ENCODE assay signal across 8 cellular contexts in genomic region chr5:128201065-128201926, GRCh38.
DNase-seq lines count a peak whose midpoint lies in the region; ATAC-seq and TF ChIP-seq lines count a peak whose summit lies in the region.

No MANE protein-coding gene starts in this region.

- TF ChIP-seq CTCF in AG10803 (conservative IDR thresholded peaks at IDR 0.05; ENCODE audit: low read length): peak; percentile 67
- peak in 1 of 3 donors; percentile 46 for TF ChIP-seq CTCF in lower leg skin (IDR thresholded peaks at IDR 0.05)

- WGBS in lower leg skin, 2 donors: 12% methylated on average over 36 of the region's 36 CpGs

- H3K27ac Mint-ChIP-seq in dendritic cell treated with granulocyte-macrophage colony-stimulating factor and Interleukin-4, amounts not matched to agents 40 ng/mL and 50 ng/mL, for 4 days: no peak overlapping the region

- peak overlapping the region; percentile 29 for H3K4me3 ChIP-seq in AG10803 (ENCODE audit: low read length)
- no peak overlapping the region for H3K4me3 ChIP-seq in lower leg skin (ENCODE audit: low read depth, poor library complexity, severe bottlenecking)

- intact Hi-C loops in dendritic cell treated with granulocyte-macrophage colony-stimulating factor and Interleukin-4, amounts not matched to agents 40 ng/mL and 50 ng/mL, for 4 days (cut with micrococcal nuclease): loop anchor here (2.0 to 5.0 kb wide), 3 partner anchors 324 to 636 kb away; no protein-coding TSS in a partner anchor
- intact Hi-C loops in lower leg skin (cut with DNase I; ENCODE audit: low total_unique reads): loop anchor here (10.0 kb wide), 1 partner anchor 436 kb away; no protein-coding TSS in a partner anchor

- no peak for TF ChIP-seq POLR2A in lower leg skin (IDR thresholded peaks at IDR 0.05)

- peak overlapping the region; percentile 68 for H3K4me3 Mint-ChIP-seq in dendritic cell treated with granulocyte-macrophage colony-stimulating factor and Interleukin-4, amounts not matched to agents 40 ng/mL and 50 ng/mL, for 4 days

- DNase-seq in AG10803 (ENCODE audit: low read depth) (peak; percentile 53), NCI-H460 (ENCODE audit: extremely low read depth, low read depth) (peak; percentile 56), lower leg skin (ENCODE audit: low spot score in 2 of 2) (peak; percentile 65 to 95)
- peak; percentile 62 to 73 for DNase-seq in activated CD4-positive, alpha-beta T cell treated with anti-CD3 and anti-CD28 coated beads, Interleukin-2, amount 50 U/mL, for 24 hours (ENCODE audit: low read depth in 1 of 2, low spot score in 1 of 2)
- peak; percentile 38 to 80 (median 48) for DNase-seq in stimulated activated CD4-positive, alpha-beta T cell treated with anti-CD3 and anti-CD28 coated beads, TNF-alpha, amount 100 ng/mL, for 1 hour (ENCODE audit: low read depth in 3 of 3, low spot score in 1 of 3)

- no peaks in the 10 kb centered on the region for H3K9me3 Mint-ChIP-seq in dendritic cell treated with granulocyte-macrophage colony-stimulating factor and Interleukin-4, amounts not matched to agents 40 ng/mL and 50 ng/mL, for 4 days

- peak; percentile 92 for ATAC-seq in GM18868 (IDR thresholded peaks at IDR 0.05; ENCODE audit: unreplicated experiment)
- ATAC-seq in HG03066 (IDR thresholded peaks at IDR 0.05; ENCODE audit: low read depth, unreplicated experiment): peak; percentile 91

- H3K36me3 Mint-ChIP-seq in dendritic cell treated with granulocyte-macrophage colony-stimulating factor and Interleukin-4, amounts not matched to agents 40 ng/mL and 50 ng/mL, for 4 days (ENCODE audit: low read depth): no peaks in the 10 kb centered on the region

- H3K27me3 Mint-ChIP-seq in dendritic cell treated with granulocyte-macrophage colony-stimulating factor and Interleukin-4, amounts not matched to agents 40 ng/mL and 50 ng/mL, for 4 days: peaks cover 7% of the 10 kb centered on the region

- H3K4me1 Mint-ChIP-seq in dendritic cell treated with granulocyte-macrophage colony-stimulating factor and Interleukin-4, amounts not matched to agents 40 ng/mL and 50 ng/mL, for 4 days (ENCODE audit: low read depth): peaks cover 8% of the 10 kb centered on the region
